In genomic region chr1:185732941-185733340, GRCh38 we compare ENCODE assay signal across 1 cellular context.
TF ChIP-seq lines count a peak whose summit lies in the region.

No MANE protein-coding gene starts in this region.

TF ChIP-seq in A549, 52 proteins besides CTCF, POLR2A, EP300 and RAD21 (continued from another document):
- TF ChIP-seq REST (IDR thresholded peaks at IDR 0.05) (no peak), ZNF302 (CRISPR knock-in tag; IDR thresholded peaks at IDR 0.05) (no peak), RNF2 (IDR thresholded peaks at IDR 0.05; ENCODE audit: borderline replicate concordance, low read depth) (0 out of 2 replicates have a peak, but pooled peaks have one; percentile 52), MAFK (IDR thresholded peaks at IDR 0.05; ENCODE audit: partially characterized antibody) (no peak), FOSL2 (IDR thresholded peaks at IDR 0.05) (no peak), FOSL2 (CRISPR knock-in tag; IDR thresholded peaks at IDR 0.05) (no peak), BHLHE40 (IDR thresholded peaks at IDR 0.05; ENCODE audit: low read depth, low read length) (no peak), HEYL (CRISPR knock-in tag; IDR thresholded peaks at IDR 0.05) (no peak), RCOR1 (IDR thresholded peaks at IDR 0.05; ENCODE audit: low read depth, low read length) (no peak), CBX8 (IDR thresholded peaks at IDR 0.05) (peak; percentile 75; the same call in 1 of the 2 replicates), CHD4 (IDR thresholded peaks at IDR 0.05; ENCODE audit: borderline replicate concordance) (no peak), RFX5 (IDR thresholded peaks at IDR 0.05) (no peak), CBX2 (IDR thresholded peaks at IDR 0.05; ENCODE audit: borderline replicate concordance, low read depth) (no peak)
- TF ChIP-seq, protein P1, sequence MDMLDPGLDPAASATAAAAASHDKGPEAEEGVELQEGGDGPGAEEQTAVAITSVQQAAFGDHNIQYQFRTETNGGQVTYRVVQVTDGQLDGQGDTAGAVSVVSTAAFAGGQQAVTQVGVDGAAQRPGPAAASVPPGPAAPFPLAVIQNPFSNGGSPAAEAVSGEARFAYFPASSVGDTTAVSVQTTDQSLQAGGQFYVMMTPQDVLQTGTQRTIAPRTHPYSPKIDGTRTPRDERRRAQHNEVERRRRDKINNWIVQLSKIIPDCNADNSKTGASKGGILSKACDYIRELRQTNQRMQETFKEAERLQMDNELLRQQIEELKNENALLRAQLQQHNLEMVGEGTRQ (IDR thresholded peaks at IDR 0.05): no peak
- TF ChIP-seq, protein P2, sequence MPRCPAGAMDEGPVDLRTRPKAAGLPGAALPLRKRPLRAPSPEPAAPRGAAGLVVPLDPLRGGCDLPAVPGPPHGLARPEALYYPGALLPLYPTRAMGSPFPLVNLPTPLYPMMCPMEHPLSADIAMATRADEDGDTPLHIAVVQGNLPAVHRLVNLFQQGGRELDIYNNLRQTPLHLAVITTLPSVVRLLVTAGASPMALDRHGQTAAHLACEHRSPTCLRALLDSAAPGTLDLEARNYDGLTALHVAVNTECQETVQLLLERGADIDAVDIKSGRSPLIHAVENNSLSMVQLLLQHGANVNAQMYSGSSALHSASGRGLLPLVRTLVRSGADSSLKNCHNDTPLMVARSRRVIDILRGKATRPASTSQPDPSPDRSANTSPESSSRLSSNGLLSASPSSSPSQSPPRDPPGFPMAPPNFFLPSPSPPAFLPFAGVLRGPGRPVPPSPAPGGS (IDR thresholded peaks at IDR 0.05): no peak
TF ChIP-seq in A549: peak in this region for 2.
